ENCODE assay signal across 35 cellular contexts in the genomic region with DNA sequence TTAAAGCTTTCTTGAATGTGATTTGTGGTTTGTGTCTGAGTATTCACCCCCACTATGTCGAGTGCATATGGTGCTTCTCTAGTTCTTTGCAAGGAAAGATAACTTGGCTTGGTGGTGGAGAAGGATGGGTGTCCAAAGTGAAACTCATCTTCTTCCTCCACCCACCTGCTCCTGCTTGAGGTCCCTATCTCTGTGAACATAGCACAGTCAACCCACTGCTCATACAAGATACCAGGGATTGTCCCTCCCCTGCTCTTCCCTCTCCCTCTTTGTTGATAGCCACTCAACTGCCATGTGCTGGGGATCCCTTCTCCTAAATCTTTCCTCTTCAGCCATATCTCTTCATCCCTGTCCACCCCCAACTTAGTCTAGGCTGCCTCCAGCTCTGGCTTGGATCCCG.
"Had no signal": no experiment of that assay in that cellular context is flagged by ENCODE, and none has a peak within 500 bp of the region (broad histone marks: within the 10 kb centered on the region; RNA-seq: fewer than 3 reads in every experiment).

No MANE protein-coding gene starts in this region.

- H3K9me3 ChIP-seq: MG63 had no signal

- H3K36me3 ChIP-seq: MG63 had no signal

- H3K4me2 ChIP-seq: KMS-11 had no signal

- H3K27ac ChIP-seq: KMS-11 had no signal

- DNase-seq: Karpas-422, Kasumi-1, KG1, MG63, MM.1S, MV-4-11, NCI-H1048, NCI-H1092, NCI-H1092 treated with DMSO at 0.1 percent for 48 hours, NCI-H1105, NCI-H1105 treated with DMSO at 0.1 percent for 48 hours, NCI-H1417, NCI-H1417 treated with DMSO at 0.1 percent for 48 hours, NCI-H1436, NCI-H1436 treated with DMSO at 0.1 percent for 48 hours, NCI-H146, NCI-H1694, NCI-H1694 treated with DMSO at 0.1 percent for 48 hours, NCI-H187, NCI-H187 treated with DMSO at 0.1 percent for 48 hours, NCI-H1930, NCI-H2029, NCI-H2029 treated with DMSO at 0.1 percent for 48 hours, NCI-H2081, NCI-H2081 treated with DMSO at 0.1 percent for 48 hours, NCI-H2107, NCI-H2171, NCI-H2171 treated with DMSO at 0.1 percent for 48 hours, NCI-H2227 treated with DMSO at 0.1 percent for 48 hours, NCI-H226, NCI-H345, NCI-H446, NCI-H446 treated with DMSO at 0.1 percent for 48 hours, NCI-H510A had no signal

- H3K9ac ChIP-seq: KMS-11 had no signal

- H3K4me3 ChIP-seq: MG63 had no signal
